8 cellular contexts compared by ENCODE assay signal in genomic region chr1:31715097-31715872, GRCh38. TPM values are rescaled to one million over a fixed set of nuclear protein-coding genes. Genes with fewer than 3 reads are reported as not detected.
DNase-seq lines count a peak whose midpoint lies in the region; ATAC-seq, FAIRE-seq and TF ChIP-seq lines count a peak whose summit lies in the region.

No MANE protein-coding gene starts in this region.

- no peak overlapping the region for H2AFZ ChIP-seq in OCI-LY3 (ENCODE audit: low read depth, low read length)

- H4K20me1 ChIP-seq in OCI-LY3 (ENCODE audit: insufficient read depth, low read length), result no peaks in the 10 kb centered on the region

- no peaks in the 10 kb centered on the region for H3K9me3 Mint-ChIP-seq in CD8-positive, alpha-beta memory T cell

- H3K9ac ChIP-seq in OCI-LY3 (ENCODE audit: low read length), result no peak overlapping the region

- H3K27ac ChIP-seq in CD8-positive, alpha-beta memory T cell (ENCODE audit: low read depth, low read length), result no peak overlapping the region
- no peak overlapping the region for H3K27ac ChIP-seq in OCI-LY3 (ENCODE audit: low read length)
- H3K27ac ChIP-seq in ascending aorta, result peak overlapping the region; percentile 96
- H3K27ac ChIP-seq in pancreas, result peak overlapping the region; percentile 3 to 64 (median 29)

- 0 out of 2 replicates have a peak overlapping the region, but pooled peaks have one; percentile 62 for H3K4me2 ChIP-seq in OCI-LY3 (ENCODE audit: low read length)

- H3K4me1 Mint-ChIP-seq in CD8-positive, alpha-beta memory T cell, result peaks cover 12 to 20% (median 15%) of the 10 kb centered on the region in 3 donors

- peaks cover 0 to 5% (median 0%) of the 10 kb centered on the region in 3 donors for H3K36me3 Mint-ChIP-seq in CD8-positive, alpha-beta memory T cell

- H3K4me1 ChIP-seq in CD8-positive, alpha-beta memory T cell (ENCODE audit: insufficient read depth, low read length), result peaks cover 7% of the 10 kb centered on the region
- H3K4me1 ChIP-seq in OCI-LY3 (ENCODE audit: low read length), result peaks cover 43% of the 10 kb centered on the region
- H3K4me1 ChIP-seq in ascending aorta, result peaks cover 17 to 39% of the 10 kb centered on the region in 2 donors
- H3K4me1 ChIP-seq in pancreas, result peaks cover 0 to 9% (median 3%) of the 10 kb centered on the region in 3 donors

- POLR2A ChIA-PET in CD8-positive, alpha-beta memory T cell (lab: Charles Lee), result no interaction called here
- POLR2A ChIA-PET in HEK293T (lab: Yijun Ruan, JAX), result interaction anchor here (1.0 to 2.3 kb wide), 7 partner anchors 11 to 74 kb away, joined by 3 to 20 read pairs (median 8); partner anchors contain the start of gene COL16A1

- no peak for FAIRE-seq in pancreas (lab: Jason Lieb, UNC)

- WGBS in pancreas, 2 donors, result 4 to 5% methylated on average over 30 to 43 of the region's 43 CpGs

- peaks cover 19% of the 10 kb centered on the region for H3K27me3 ChIP-seq in CD8-positive, alpha-beta memory T cell (ENCODE audit: insufficient read depth, low read length, poor library complexity, severe bottlenecking)
- H3K27me3 ChIP-seq in OCI-LY3 (ENCODE audit: low read depth, low read length) (no peaks in the 10 kb centered on the region), ascending aorta (no peaks in the 10 kb centered on the region), pancreas (no peaks in the 10 kb centered on the region)

- peak overlapping the region; percentile 9 to 86 (median 66) for H3K4me3 Mint-ChIP-seq in CD8-positive, alpha-beta memory T cell

- peaks cover 46 to 72% of the 10 kb centered on the region in 2 donors for H3K27me3 Mint-ChIP-seq in CD8-positive, alpha-beta memory T cell

- ATAC-seq in left ventricle myocardium superior, result peak; percentile 95
- peak; percentile 90 to 95 (median 92) for ATAC-seq in pancreas
- no peak for ATAC-seq in HG03469 (IDR thresholded peaks at IDR 0.05; ENCODE audit: unreplicated experiment)

- no peaks in the 10 kb centered on the region for H3K9me3 ChIP-seq in CD8-positive, alpha-beta memory T cell (ENCODE audit: low read length)
- no peaks in the 10 kb centered on the region for H3K9me3 ChIP-seq in OCI-LY3 (ENCODE audit: insufficient read depth, low read length)
- H3K9me3 ChIP-seq in ascending aorta, result no peaks in the 10 kb centered on the region
- H3K9me3 ChIP-seq in pancreas, result no peaks in the 10 kb centered on the region

- TF ChIP-seq CTCF in OCI-LY3 (IDR thresholded peaks at IDR 0.05; ENCODE audit: low read depth, low read length) (no peak), ascending aorta (IDR thresholded peaks at IDR 0.05) (peak; percentile 85 to 95 (median 90)), pancreas (IDR thresholded peaks at IDR 0.05) (peak; percentile 63 to 81 (median 80))

- no peaks in the 10 kb centered on the region for H3K36me3 ChIP-seq in CD8-positive, alpha-beta memory T cell (ENCODE audit: insufficient read depth, low read length)
- no peaks in the 10 kb centered on the region for H3K36me3 ChIP-seq in OCI-LY3 (replicated peaks; ENCODE audit: low read depth, low read length)
- H3K36me3 ChIP-seq in ascending aorta, result no peaks in the 10 kb centered on the region
- H3K36me3 ChIP-seq in pancreas, result no peaks in the 10 kb centered on the region

- peak in 1 of 5 donors; percentile 10 for DNase-seq in CD8-positive, alpha-beta memory T cell
- peak; percentile 96 for DNase-seq in HEK293T (ENCODE audit: extremely low spot score)
- DNase-seq in ascending aorta (ENCODE audit: low spot score in 2 of 2), result peak; percentile 80 to 97
- peak; percentile 97 for DNase-seq in left ventricle myocardium superior
- peak; percentile 65 to 88 (median 84) for DNase-seq in pancreas
- DNase-seq in NCI-H1694 (lab: John Stamatoyannopoulos, UW), result no peak

- H3K4me3 ChIP-seq in CD8-positive, alpha-beta memory T cell (ENCODE audit: low read length), result peak overlapping the region; percentile 26
- no peak overlapping the region for H3K4me3 ChIP-seq in OCI-LY3 (ENCODE audit: low read length)
- H3K4me3 ChIP-seq in ascending aorta, result peak overlapping the region; percentile 46 to 64
- H3K4me3 ChIP-seq in pancreas, result peak overlapping the region in 2 of 4 donors; percentile 23 to 24

- peak overlapping the region in 1 of 8 donors; percentile 43 for H3K27ac Mint-ChIP-seq in CD8-positive, alpha-beta memory T cell

- intact Hi-C loops in ascending aorta (cut with DNase I), result loop anchor here (1.0 to 5.0 kb wide), 8 partner anchors 14 to 347 kb away; partner anchors contain the start of gene PEF1
- intact Hi-C loops in left ventricle myocardium superior (cut with micrococcal nuclease), result no loop called here
- intact Hi-C loops in pancreas (cut with DNase I), result no loop called here

- CTCF ChIA-PET in CD8-positive, alpha-beta memory T cell (lab: Charles Lee), result interaction anchor here (0.7 to 2.2 kb wide), 8 partner anchors 10 to 345 kb away, joined by 3 to 7 read pairs (median 3); no protein-coding TSS in a partner anchor
- CTCF ChIA-PET in HEK293T (lab: Yijun Ruan, JAX), result interaction anchor here (0.6 to 3.2 kb wide), 13 partner anchors 9 to 239 kb away, joined by 3 to 18 read pairs (median 7); partner anchors contain the start of gene COL16A1

- H3K79me2 ChIP-seq in OCI-LY3 (ENCODE audit: low read length), result no peaks in the 10 kb centered on the region

TF ChIP-seq in HEK293T, 16 proteins besides CTCF, POLR2A, EP300 and RAD21:
- TF ChIP-seq SUZ12 (IDR thresholded peaks at IDR 0.05) (no peak), HDGF (IDR thresholded peaks at IDR 0.05; ENCODE audit: borderline replicate concordance) (peak; percentile 71; the same call in 1 of the 2 replicates), ARNT (IDR thresholded peaks at IDR 0.05) (no peak), BHLHE40 (IDR thresholded peaks at IDR 0.05; ENCODE audit: borderline replicate concordance) (no peak), L3MBTL2 (conservative IDR thresholded peaks at IDR 0.05) (peak; percentile 64), TARDBP (IDR thresholded peaks at IDR 0.05) (no peak), NFRKB (IDR thresholded peaks at IDR 0.05) (no peak), FOXA1 (IDR thresholded peaks at IDR 0.05) (no peak), PKNOX1 (IDR thresholded peaks at IDR 0.05) (no peak), CTBP1 (IDR thresholded peaks at IDR 0.05; ENCODE audit: borderline replicate concordance) (no peak), SP1 (IDR thresholded peaks at IDR 0.05) (no peak)

RNA-seq across cellular contexts. Expression of gene COL16A1, which starts 11.5 kb away (rescaled TPM):
- total RNA-seq in CD8-positive, alpha-beta memory T cell, result under 1 TPM in 1 of 2 experiments, not detected in 1; 0.85 TPM
- not detected for polyA plus RNA-seq in CD8-positive, alpha-beta memory T cell
- 339 TPM for total RNA-seq in ascending aorta
- 16.1 TPM for total RNA-seq in left ventricle myocardium superior
- total RNA-seq in pancreas, result 10 to 100 TPM in 3 of 6 donors, 1 to 10 TPM in 3; 3.3 to 26.7 (median 8.0) TPM
- 10 to 100 TPM; 15.1 to 19.3 TPM for polyA plus RNA-seq in pancreas

RNA-seq across cellular contexts. Expression of gene ADGRB2, which starts 48.9 kb away (rescaled TPM):
- total RNA-seq in CD8-positive, alpha-beta memory T cell, result under 1 TPM; 0.35 to 0.57 TPM
- polyA plus RNA-seq in CD8-positive, alpha-beta memory T cell, result 0.24 TPM
- total RNA-seq in ascending aorta (1.9 TPM), left ventricle myocardium superior (10.0 TPM), pancreas (1 to 10 TPM in 1 of 6 donors, under 1 TPM in 5; 0.12 to 1.3 (median 0.43) TPM)
- under 1 TPM; 0.23 to 0.49 TPM for polyA plus RNA-seq in pancreas

Comparison
In these comparisons a context has a peak if more than half of its experiments do, and no peak if none do; other contexts are left out.
1. H3K27ac ChIP-seq: peak in ascending aorta (2 of 2) and pancreas (4 of 4); none in CD8-positive, alpha-beta memory T cell (single experiment) and OCI-LY3 (single experiment).
2. RNA of gene COL16A1, which starts 11.5 kb away (total RNA-seq): 339 TPM in ascending aorta (single experiment); 16.1 TPM in left ventricle myocardium superior (single experiment), 3.3 to 26.7 TPM in pancreas and 0.85 TPM in CD8-positive, alpha-beta memory T cell; every median in the first group is over 10 times any median in the second.